ENCODE assay signal across 18 cellular contexts in the genomic region with DNA sequence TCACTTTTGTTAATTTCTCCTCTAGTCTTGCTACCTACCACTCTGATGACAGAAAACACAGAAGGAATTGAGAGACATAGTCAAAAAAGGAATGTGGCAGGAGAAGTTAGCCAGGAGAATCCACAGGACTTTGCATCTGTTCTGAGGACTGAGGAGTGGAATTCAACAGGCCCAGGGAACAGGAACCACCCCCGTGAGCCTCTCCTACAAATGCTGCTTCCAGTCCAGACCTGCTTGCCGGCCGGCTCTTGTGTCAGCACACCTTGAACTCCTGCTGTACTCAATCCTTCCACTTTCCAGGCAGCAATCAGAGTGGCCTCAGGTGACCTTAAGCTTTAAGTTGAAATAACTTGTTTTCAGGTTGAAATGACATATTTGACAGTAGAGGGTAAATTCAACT.
DNase-seq lines count a peak whose midpoint lies in the region; ATAC-seq and TF ChIP-seq lines count a peak whose summit lies in the region.
"Had no signal": no experiment of that assay in that cellular context is flagged by ENCODE, and none has a peak within 500 bp of the region (broad histone marks: within the 10 kb centered on the region; RNA-seq: fewer than 3 reads in every experiment).

No MANE protein-coding gene starts in this region.

- no peak for TF ChIP-seq CTCF in CD4-positive, alpha-beta T cell (IDR thresholded peaks at IDR 0.05)
- TF ChIP-seq CTCF in RWPE1 (conservative IDR thresholded peaks at IDR 0.05; ENCODE audit: low read depth): no peak
- no peak for TF ChIP-seq CTCF in epithelial cell of esophagus (IDR thresholded peaks at IDR 0.05; ENCODE audit: insufficient read depth, low read depth, low read length, missing control alignments)
- no peak for TF ChIP-seq CTCF in mucosa of descending colon (IDR thresholded peaks at IDR 0.05)

- no peaks in the 10 kb centered on the region for H3K36me3 ChIP-seq in naive thymus-derived CD4-positive, alpha-beta T cell (ENCODE audit: control insufficient read depth in 2 of 3, insufficient read depth in 3 of 3, low read length in 3 of 3)
- H3K36me3 ChIP-seq in mucosa of descending colon (ENCODE audit: low read depth): no peaks in the 10 kb centered on the region
- H3K36me3 ChIP-seq: BLaER1 treated with 17β-estradiol and CSF1 and Interleukin-3, amounts not matched to agents 10 nM and 100 nM; Peyer's patch had no signal

- peaks cover 58% of the 10 kb centered on the region for H3K4me1 Mint-ChIP-seq in CD4-positive, alpha-beta T cell (ENCODE audit: low read depth)
- peaks cover 7 to 71% (median 43%) of the 10 kb centered on the region in 7 donors for H3K4me1 Mint-ChIP-seq in naive thymus-derived CD4-positive, alpha-beta T cell

- H3K4me3 Mint-ChIP-seq in CD4-positive, alpha-beta T cell: peak overlapping the region; percentile 7
- peak overlapping the region in 9 of 10 donors; percentile 38 to 73 (median 54) for H3K4me3 Mint-ChIP-seq in naive thymus-derived CD4-positive, alpha-beta T cell
- H3K4me3 Mint-ChIP-seq: GM23338 had no signal

- no peak overlapping the region for H3K27ac ChIP-seq in CD4-positive, alpha-beta T cell (ENCODE audit: low read depth, low read length)
- peak overlapping the region; percentile 76 for H3K27ac ChIP-seq in RWPE1
- no peak overlapping the region for H3K27ac ChIP-seq in naive thymus-derived CD4-positive, alpha-beta T cell (ENCODE audit: low read depth, low read length)
- H3K27ac ChIP-seq: BLaER1 treated with 17β-estradiol and CSF1 and Interleukin-3, amounts not matched to agents 10 nM and 100 nM; Peyer's patch; SK-N-MC had no signal

- H3K4me1 ChIP-seq in naive thymus-derived CD4-positive, alpha-beta T cell (ENCODE audit: control insufficient read depth in 2 of 2, insufficient read depth in 2 of 2, low read length in 2 of 2): peaks cover 0 to 19% of the 10 kb centered on the region in 2 donors
- H3K4me1 ChIP-seq in mucosa of descending colon (ENCODE audit: low read depth): no peaks in the 10 kb centered on the region
- H3K4me1 ChIP-seq: Peyer's patch had no signal

- ATAC-seq in CD4-positive, alpha-beta T cell (ENCODE audit: poor library complexity): no peak
- ATAC-seq in naive thymus-derived CD4-positive, alpha-beta T cell: no peak
- ATAC-seq in mucosa of descending colon: no peak
- ATAC-seq: GM23338, HCT116, K562 had no signal

- H3K36me3 Mint-ChIP-seq in CD4-positive, alpha-beta T cell (ENCODE audit: low read depth): no peaks in the 10 kb centered on the region
- peaks cover 0 to 17% (median 4%) of the 10 kb centered on the region in 5 donors for H3K36me3 Mint-ChIP-seq in naive thymus-derived CD4-positive, alpha-beta T cell

- intact Hi-C loops in CD4-positive, alpha-beta T cell (cut with DNase I, micrococcal nuclease): no loop called here
- intact Hi-C loops in naive thymus-derived CD4-positive, alpha-beta T cell (cut with micrococcal nuclease): no loop called here
- intact Hi-C loops in mucosa of descending colon (cut with DNase I, micrococcal nuclease): no loop called here

- H3K27me3 ChIP-seq in CD4-positive, alpha-beta T cell (ENCODE audit: control insufficient read depth, insufficient read depth, low read length): no peaks in the 10 kb centered on the region
- H3K27me3 ChIP-seq in naive thymus-derived CD4-positive, alpha-beta T cell (ENCODE audit: control insufficient read depth in 2 of 2, insufficient read depth in 2 of 2, low read length in 2 of 2): no peaks in the 10 kb centered on the region
- H3K27me3 ChIP-seq: BLaER1 treated with 17β-estradiol and CSF1 and Interleukin-3, amounts not matched to agents 10 nM and 100 nM; Peyer's patch had no signal

- CTCF ChIA-PET in CD4-positive, alpha-beta T cell (lab: Charles Lee): no interaction called here
- CTCF ChIA-PET in RWPE1 (lab: Yijun Ruan, JAX): interaction anchor here (0.6 kb wide), 1 partner anchor 10 kb away, joined by 3 read pairs; no protein-coding TSS in a partner anchor
- CTCF ChIA-PET in naive thymus-derived CD4-positive, alpha-beta T cell (lab: Charles Lee): no interaction called here

- H3K9me3 Mint-ChIP-seq in CD4-positive, alpha-beta T cell: no peaks in the 10 kb centered on the region
- peaks cover 0 to 16% (median 5%) of the 10 kb centered on the region in 11 donors for H3K9me3 Mint-ChIP-seq in naive thymus-derived CD4-positive, alpha-beta T cell

- no peaks in the 10 kb centered on the region for H3K27me3 Mint-ChIP-seq in CD4-positive, alpha-beta T cell
- peaks cover 0 to 6% (median 0%) of the 10 kb centered on the region in 5 donors for H3K27me3 Mint-ChIP-seq in naive thymus-derived CD4-positive, alpha-beta T cell

- POLR2A ChIA-PET in CD4-positive, alpha-beta T cell (lab: Charles Lee): no interaction called here
- POLR2A ChIA-PET in RWPE1 (lab: Yijun Ruan, JAX; ENCODE audit: low non-redundant PET): no interaction called here
- POLR2A ChIA-PET in naive thymus-derived CD4-positive, alpha-beta T cell (lab: Charles Lee): no interaction called here

- H3K4me3 ChIP-seq in epithelial cell of esophagus (ENCODE audit: low read length) (no peak overlapping the region), mucosa of descending colon (no peak overlapping the region)
- H3K4me3 ChIP-seq in naive thymus-derived CD4-positive, alpha-beta T cell (ENCODE audit: low read length): no peak overlapping the region
- H3K4me3 ChIP-seq: BLaER1 treated with 17β-estradiol and CSF1 and Interleukin-3, amounts not matched to agents 10 nM and 100 nM; GM23338; K562; Peyer's patch; SK-N-MC had no signal

- H3K27ac Mint-ChIP-seq in CD4-positive, alpha-beta T cell: no peak overlapping the region
- H3K27ac Mint-ChIP-seq in naive thymus-derived CD4-positive, alpha-beta T cell: peak overlapping the region in 8 of 9 donors; percentile 10 to 83 (median 38)
- H3K27ac Mint-ChIP-seq: GM23338 had no signal

- no peaks in the 10 kb centered on the region for H3K9me3 ChIP-seq in CD4-positive, alpha-beta T cell (ENCODE audit: control insufficient read depth, low read length)
- no peaks in the 10 kb centered on the region for H3K9me3 ChIP-seq in naive thymus-derived CD4-positive, alpha-beta T cell (ENCODE audit: control insufficient read depth in 2 of 3, low read length in 3 of 3)
- no peaks in the 10 kb centered on the region for H3K9me3 ChIP-seq in mucosa of descending colon
- H3K9me3 ChIP-seq: Peyer's patch had no signal

- DNase-seq in CD4-positive, alpha-beta T cell: no peak
- peak; percentile 34 for DNase-seq in RWPE1 (ENCODE audit: low spot score)
- DNase-seq in epithelial cell of esophagus (ENCODE audit: low read depth): peak; percentile 85
- DNase-seq in naive thymus-derived CD4-positive, alpha-beta T cell: no peak
- no peak for DNase-seq in mucosa of descending colon
- no peak for DNase-seq in HUDEP-2 (lab: John Stamatoyannopoulos, UW; ENCODE audit: unreplicated experiment in 76 of 76)
- DNase-seq in GDM1 (lab: John Stamatoyannopoulos, UW): no peak
- no peak for DNase-seq in NCI-H1436 treated with DMSO at 0.1 percent for 48 hours (lab: John Stamatoyannopoulos, UW)
- DNase-seq: DMS79 treated with DMSO at 0.1 percent for 48 hours, NCI-H1105 treated with DMSO at 0.1 percent for 48 hours, NCI-H1694 treated with DMSO at 0.1 percent for 48 hours, Peyer's patch, SHP77 had no signal

Comparison
In these comparisons a context has a peak if more than half of its experiments do, and no peak if none do; other contexts are left out.
1. DNase-seq: peak in RWPE1 (single experiment) and epithelial cell of esophagus (single experiment); none in CD4-positive, alpha-beta T cell (0 of 10), naive thymus-derived CD4-positive, alpha-beta T cell (0 of 9), mucosa of descending colon (0 of 3), HUDEP-2 (0 of 76), GDM1 (single experiment) and NCI-H1436 treated with DMSO at 0.1 percent for 48 hours (single experiment).